ENCODE assay signal across 1 cellular context in genomic region chr19:7197169-7197759, GRCh38.
A peak's percentile ranks its signal among the peaks of the same experiment; 100 is the strongest.
TF ChIP-seq lines count a peak whose summit lies in the region.

No MANE protein-coding gene starts in this region.

TF ChIP-seq in HepG2, 621 proteins besides CTCF, POLR2A, EP300 and RAD21 (continued from another document):
- peak; percentile 67; the same call in 1 of the 2 replicates for TF ChIP-seq ZNF142 (CRISPR knock-in tag; IDR thresholded peaks at IDR 0.05)
- TF ChIP-seq ARNTL (CRISPR knock-in tag; IDR thresholded peaks at IDR 0.05), result no peak
- 0 out of 2 replicates have a peak, but pooled peaks have one; percentile 19 for TF ChIP-seq HOXA9 (CRISPR knock-in tag; IDR thresholded peaks at IDR 0.05; ENCODE audit: borderline replicate concordance)
- TF ChIP-seq ZNF513 (CRISPR knock-in tag; conservative IDR thresholded peaks at IDR 0.05), result no peak
- no peak for TF ChIP-seq HMG20B (CRISPR knock-in tag; conservative IDR thresholded peaks at IDR 0.05)
- peak; percentile 55 for TF ChIP-seq ZNF746 (CRISPR knock-in tag; IDR thresholded peaks at IDR 0.05)
- no peak for TF ChIP-seq ZNF619 (CRISPR knock-in tag; IDR thresholded peaks at IDR 0.05)
TF ChIP-seq in HepG2: peak in this region for 129.
